Comparison of ENCODE assay signal across 6 cellular contexts in genomic region chr22:50581950-50582561, GRCh38. TPM values are rescaled to one million over a fixed set of nuclear protein-coding genes. Genes with fewer than 3 reads are reported as not detected.
DNase-seq lines count a peak whose midpoint lies in the region; ATAC-seq, FAIRE-seq and TF ChIP-seq lines count a peak whose summit lies in the region.

No MANE protein-coding gene starts in this region.

- H3K27ac ChIP-seq in Panc1 (ENCODE audit: low read length) = peak overlapping the region; percentile 86
- H3K27ac ChIP-seq in endothelial cell of umbilical vein (ENCODE audit: insufficient read depth, low read depth, low read length) = peak overlapping the region; percentile 87
- H3K27ac ChIP-seq in small intestine (ENCODE audit: low read depth in 1 of 2, low read length in 1 of 2) = peak overlapping the region; percentile 98 to 99

- H2AFZ ChIP-seq in endothelial cell of umbilical vein (ENCODE audit: low read depth, low read length) = peak overlapping the region; percentile 98

- peaks cover 8% of the 10 kb centered on the region for H3K79me2 ChIP-seq in endothelial cell of umbilical vein (ENCODE audit: control insufficient read depth, insufficient read depth, low read length)

- 5 to 8% (median 5%) methylated on average over 23 to 45 of the region's 45 CpGs for WGBS in small intestine, 3 donors

- no peaks in the 10 kb centered on the region for H4K20me1 ChIP-seq in endothelial cell of umbilical vein (replicated peaks; ENCODE audit: control insufficient read depth, extremely low read depth, insufficient read depth, low read length)

- peak overlapping the region; percentile 96 for H3K9ac ChIP-seq in endothelial cell of umbilical vein (replicated peaks; ENCODE audit: extremely low read depth, insufficient read depth, low read length)

- TF ChIP-seq CTCF in Panc1 (IDR thresholded peaks at IDR 0.05) (no peak), endothelial cell of umbilical vein (IDR thresholded peaks at IDR 0.05; ENCODE audit: extremely low read depth in 1 of 2, insufficient read depth in 1 of 2, low read depth in 1 of 2, low read length in 2 of 2) (no peak)

- H3K4me2 ChIP-seq in endothelial cell of umbilical vein (ENCODE audit: insufficient read depth, low read length) = peak overlapping the region; percentile 66

- dilution Hi-C loops in endothelial cell of umbilical vein (cut with MboI; ENCODE audit: extremely low pct_ligation_motif_present, low sequenced_read_pairs) = no loop called here

- H3K4me3 ChIP-seq in Panc1 (ENCODE audit: low read depth in 2 of 2, low read length in 2 of 2) = peak overlapping the region; percentile 67 to 68
- H3K4me3 ChIP-seq in endothelial cell of umbilical vein (replicated peaks in 1 of 3; ENCODE audit: insufficient read depth in 1 of 3, low read depth in 1 of 3, low read length in 3 of 3) = peak overlapping the region; percentile 73 to 87 (median 85)
- H3K4me3 ChIP-seq in small intestine (ENCODE audit: low read depth in 1 of 2, low read length in 2 of 2) = peak overlapping the region; percentile 71 to 81

- in situ Hi-C loops in Panc1 (cut with HindIII; ENCODE audit: low pct_unique_long_range_greater_than_20kb, low sequenced_read_pairs) = no loop called here

- TF ChIP-seq POLR2A in endothelial cell of umbilical vein (IDR thresholded peaks at IDR 0.05; ENCODE audit: low read depth, low read length) = no peak

- no peaks in the 10 kb centered on the region for H3K9me3 ChIP-seq in Panc1 (ENCODE audit: control insufficient read depth, insufficient read depth, low read depth, low read length)
- H3K9me3 ChIP-seq in endothelial cell of umbilical vein (replicated peaks; ENCODE audit: control insufficient read depth, insufficient read depth, low read length) = no peaks in the 10 kb centered on the region
- no peaks in the 10 kb centered on the region for H3K9me3 ChIP-seq in small intestine (ENCODE audit: control insufficient read depth, low read depth)

- H3K36me3 ChIP-seq in Panc1 (ENCODE audit: control insufficient read depth, insufficient read depth, low read length) (no peaks in the 10 kb centered on the region), endothelial cell of umbilical vein (ENCODE audit: control insufficient read depth in 2 of 2, extremely low read depth in 1 of 2, insufficient read depth in 2 of 2, low read length in 2 of 2) (peaks cover 0 to 7% of the 10 kb centered on the region in 2 experiments), small intestine (ENCODE audit: control insufficient read depth in 2 of 2, insufficient read depth in 2 of 2, low read length in 2 of 2) (no peaks in the 10 kb centered on the region)

- POLR2A ChIA-PET in Panc1 (lab: Charles Lee) = no interaction called here
- POLR2A ChIA-PET in endothelial cell of umbilical vein (lab: Charles Lee) = interaction anchor here (1.6 kb wide), 1 partner anchor 56 kb away, joined by 4 read pairs; the partner anchor contains the start of gene SCO2

- H3K4me1 ChIP-seq in Panc1 (ENCODE audit: control insufficient read depth, insufficient read depth, low read length) (0 out of 2 replicates have a peak, but pooled peaks cover 2% of the 10 kb centered on the region), endothelial cell of umbilical vein (ENCODE audit: control insufficient read depth, extremely low read depth, insufficient read depth, low read length) (peaks cover 13% of the 10 kb centered on the region), small intestine (ENCODE audit: control insufficient read depth in 2 of 2, insufficient read depth in 1 of 2, low read depth in 1 of 2, low read length in 1 of 2) (peaks cover 7% of the 10 kb centered on the region in 2 donors)

- peak; percentile 59 for FAIRE-seq in endothelial cell of umbilical vein (lab: Jason Lieb, UNC)
- FAIRE-seq in small intestine (lab: Jason Lieb, UNC) = no peak

- no TSS peak for BruUV-seq in Panc1 (replicated peaks; lab: Mats Ljungman, UMichigan)
- BruUV-seq in endothelial cell of umbilical vein (replicated peaks; lab: Mats Ljungman, UMichigan) = no TSS peak

- H3K27me3 ChIP-seq in Panc1 (ENCODE audit: control insufficient read depth, insufficient read depth, low read length) (no peaks in the 10 kb centered on the region), endothelial cell of umbilical vein (ENCODE audit: control insufficient read depth in 2 of 2, insufficient read depth in 2 of 2, low read length in 2 of 2) (peaks cover 0 to under 1% of the 10 kb centered on the region in 2 experiments), small intestine (ENCODE audit: control insufficient read depth in 2 of 2, insufficient read depth in 2 of 2, low read length in 2 of 2) (no peaks in the 10 kb centered on the region)

- intact Hi-C loops in Panc1 (cut with micrococcal nuclease; ENCODE audit: unreplicated experiment) (no loop called here), endothelial cell of umbilical vein (cut with micrococcal nuclease) (loop anchor here (2.0 kb wide), 3 partner anchors 57 to 111 kb away; partner anchors contain the start of genes NCAPH2 and SCO2)

- no peaks in the 10 kb centered on the region for H3K9me1 ChIP-seq in endothelial cell of umbilical vein (replicated peaks; ENCODE audit: control insufficient read depth, extremely low read depth, insufficient read depth, low read length)

- CTCF ChIA-PET in Panc1 (lab: Charles Lee) (no interaction called here), endothelial cell of umbilical vein (lab: Charles Lee) (interaction anchor here (1.3 to 3.5 kb wide), 3 partner anchors 16 to 56 kb away, joined by 4 to 17 read pairs (median 5); partner anchors contain the start of gene SCO2)

- ATAC-seq in GM19463 (IDR thresholded peaks at IDR 0.05; ENCODE audit: unreplicated experiment) (peak; percentile 4), Panc1 (no peak), HG02973 (IDR thresholded peaks at IDR 0.05; ENCODE audit: unreplicated experiment) (no peak)

- DNase-seq in Panc1 (ENCODE audit: low read depth, low spot score) (no peak), endothelial cell of umbilical vein (ENCODE audit: low read depth, low spot score) (no peak), small intestine (peak; percentile 25), OCI-M2 (lab: John Stamatoyannopoulos, UW; ENCODE audit: unreplicated experiment) (no peak)

RNA-seq across cellular contexts. Expression of gene CHKB, which starts 0.6 kb away (rescaled TPM):
- total RNA-seq in Panc1 (2021; ENCODE audit: unreplicated experiment) (43.5 TPM), endothelial cell of umbilical vein (57.7 and 62.4 TPM in 2 replicates)
- 33.1 TPM for polyA plus RNA-seq in Panc1 (2012; ENCODE audit: insufficient read length)
- polyA plus RNA-seq in endothelial cell of umbilical vein (67.5 and 70.6 TPM in 2 replicates), small intestine (100 to 1,000 TPM in 2 of 3 donors, 10 to 100 TPM in 1; 61.2 to 371 (median 336) TPM)
- polyA plus RNA-seq in endothelial cell of umbilical vein (2011; cell fraction: cytosol; rRNA removed) = 25.8 and 37.8 TPM in 2 replicates
- polyA plus RNA-seq in endothelial cell of umbilical vein (2011; cell fraction: nucleus; rRNA removed) = 320 and 353 TPM in 2 replicates
- 37.9 and 43.3 TPM in 2 replicates for polyA plus RNA-seq in endothelial cell of umbilical vein (2012)
- 21.1 and 22.4 TPM in 2 replicates for polyA minus RNA-seq in endothelial cell of umbilical vein
- polyA minus RNA-seq in endothelial cell of umbilical vein (2011; cell fraction: cytosol; rRNA and poly(A)+ RNA removed) = 2.5 TPM
- 28.0 and 29.8 TPM in 2 replicates for polyA minus RNA-seq in endothelial cell of umbilical vein (2011; cell fraction: nucleus; rRNA and poly(A)+ RNA removed)

RNA-seq across cellular contexts. Expression of gene CPT1B, which starts 3.8 kb away (rescaled TPM):
- total RNA-seq in Panc1 (2021; ENCODE audit: unreplicated experiment) (18.4 TPM), endothelial cell of umbilical vein (3.6 and 7.1 TPM in 2 replicates)
- polyA plus RNA-seq in Panc1 (2012; ENCODE audit: insufficient read length) = 19.9 TPM
- polyA plus RNA-seq in endothelial cell of umbilical vein (7.0 and 7.1 TPM in 2 replicates), small intestine (100 to 1,000 TPM in 1 of 3 donors, 10 to 100 TPM in 2; 14.6 to 115 (median 54.3) TPM)
- polyA plus RNA-seq in endothelial cell of umbilical vein (2011; cell fraction: cytosol; rRNA removed) = 0.93 and 1.9 TPM in 2 replicates
- 45.1 and 59.0 TPM in 2 replicates for polyA plus RNA-seq in endothelial cell of umbilical vein (2011; cell fraction: nucleus; rRNA removed)
- 5.2 and 7.4 TPM in 2 replicates for polyA plus RNA-seq in endothelial cell of umbilical vein (2012)
- 5.2 and 5.3 TPM in 2 replicates for polyA minus RNA-seq in endothelial cell of umbilical vein
- polyA minus RNA-seq in endothelial cell of umbilical vein (2011; cell fraction: cytosol; rRNA and poly(A)+ RNA removed) = 2.4 TPM
- polyA minus RNA-seq in endothelial cell of umbilical vein (2011; cell fraction: nucleus; rRNA and poly(A)+ RNA removed) = 6.6 and 7.4 TPM in 2 replicates

RNA-seq across cellular contexts. Expression of gene MAPK8IP2, which starts 18.5 kb away (rescaled TPM):
- total RNA-seq in Panc1 (2021; ENCODE audit: unreplicated experiment) (38.4 TPM), endothelial cell of umbilical vein (0.31 and 0.37 TPM in 2 replicates)
- polyA plus RNA-seq in Panc1 (2012; ENCODE audit: insufficient read length) = 40.2 TPM
- polyA plus RNA-seq in endothelial cell of umbilical vein (0.18 and 0.21 TPM in 2 replicates), small intestine (1 to 10 TPM in 1 of 3 donors, under 1 TPM in 2; 0.22 to 3.5 (median 0.27) TPM)
- polyA plus RNA-seq in endothelial cell of umbilical vein (2011; cell fraction: cytosol; rRNA removed) = 0.06 and 0.13 TPM in 2 replicates
- 0.09 and 0.11 TPM in 2 replicates for polyA plus RNA-seq in endothelial cell of umbilical vein (2011; cell fraction: nucleus; rRNA removed)
- polyA plus RNA-seq in endothelial cell of umbilical vein (2012) = 0.15 TPM in 2 replicates
- polyA minus RNA-seq in endothelial cell of umbilical vein = 0.06 TPM in 1 of 2 replicates, not detected in the other
- polyA minus RNA-seq in endothelial cell of umbilical vein (2011; cell fraction: cytosol; rRNA and poly(A)+ RNA removed) = not detected
- polyA minus RNA-seq in endothelial cell of umbilical vein (2011; cell fraction: nucleus; rRNA and poly(A)+ RNA removed) = 0.10 TPM in 1 of 2 replicates, not detected in the other

RNA-seq across cellular contexts. Expression of gene SYCE3, which starts 19.3 kb away (rescaled TPM):
- not detected for total RNA-seq in Panc1 (2021; ENCODE audit: unreplicated experiment)
- polyA plus RNA-seq in Panc1 (2012; ENCODE audit: insufficient read length) = 1.7 TPM
- total RNA-seq in endothelial cell of umbilical vein = not detected in 2 replicates
- polyA plus RNA-seq in endothelial cell of umbilical vein = not detected in 2 replicates
- polyA plus RNA-seq in endothelial cell of umbilical vein (2011; cell fraction: cytosol; rRNA removed) = not detected in 2 replicates
- not detected in 2 replicates for polyA plus RNA-seq in endothelial cell of umbilical vein (2011; cell fraction: nucleus; rRNA removed)
- not detected in 2 replicates for polyA plus RNA-seq in endothelial cell of umbilical vein (2012)
- polyA minus RNA-seq in endothelial cell of umbilical vein = not detected in 2 replicates
- not detected for polyA minus RNA-seq in endothelial cell of umbilical vein (2011; cell fraction: cytosol; rRNA and poly(A)+ RNA removed)
- polyA minus RNA-seq in endothelial cell of umbilical vein (2011; cell fraction: nucleus; rRNA and poly(A)+ RNA removed) = not detected in 2 replicates
- polyA plus RNA-seq in small intestine = under 1 TPM in 1 of 3 donors, not detected in 2; 0.33 TPM

RNA-seq across cellular contexts. Expression of gene KLHDC7B, which starts 36.4 kb away (rescaled TPM):
- total RNA-seq in Panc1 (2021; ENCODE audit: unreplicated experiment) (1.8 TPM), endothelial cell of umbilical vein (not detected in 2 replicates)
- polyA plus RNA-seq in Panc1 (2012; ENCODE audit: insufficient read length) = 0.65 TPM
- polyA plus RNA-seq in endothelial cell of umbilical vein (not detected in 2 replicates), small intestine (under 1 TPM in 1 of 3 donors, not detected in 2; 0.28 TPM)
- polyA plus RNA-seq in endothelial cell of umbilical vein (2011; cell fraction: cytosol; rRNA removed) = not detected in 2 replicates
- not detected in 2 replicates for polyA plus RNA-seq in endothelial cell of umbilical vein (2011; cell fraction: nucleus; rRNA removed)
- polyA plus RNA-seq in endothelial cell of umbilical vein (2012) = not detected in 2 replicates
- not detected in 2 replicates for polyA minus RNA-seq in endothelial cell of umbilical vein
- 3.0 TPM for polyA minus RNA-seq in endothelial cell of umbilical vein (2011; cell fraction: cytosol; rRNA and poly(A)+ RNA removed)
- polyA minus RNA-seq in endothelial cell of umbilical vein (2011; cell fraction: nucleus; rRNA and poly(A)+ RNA removed) = not detected in 2 replicates

Comparison
In these comparisons a context has a peak if more than half of its experiments do, and no peak if none do; other contexts are left out.
1. RNA of gene MAPK8IP2, which starts 18.5 kb away (total RNA-seq): 38.4 TPM in Panc1 (single experiment); 0.31 to 0.37 TPM in endothelial cell of umbilical vein; every median in the first group is over 10 times any median in the second.
2. Peak in every context shown above with its lines, with median percentiles within 50 percentile points of each other: H3K27ac ChIP-seq and H3K4me3 ChIP-seq.